Comparison of ENCODE assay signal across 18 cellular contexts in the genomic region with DNA sequence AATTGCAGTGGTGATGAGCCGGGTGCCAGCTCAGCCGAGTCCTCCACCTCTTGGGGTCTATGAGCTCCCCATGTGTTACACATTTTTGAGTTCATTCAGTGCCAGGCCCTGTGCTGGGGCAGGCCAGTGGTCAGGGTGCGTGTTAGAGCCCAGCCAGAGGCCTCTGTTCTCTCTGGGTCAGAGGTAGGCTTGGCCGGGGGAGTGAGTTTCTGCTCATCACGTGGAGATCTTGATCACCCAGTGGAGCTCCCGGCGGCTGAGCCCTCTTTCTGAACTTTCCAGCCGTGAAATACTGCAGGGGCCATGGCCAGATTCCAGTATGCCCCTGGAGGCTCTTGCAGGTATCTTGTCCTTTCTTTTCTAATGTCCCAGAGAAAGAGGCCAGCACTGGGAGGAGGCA.
DNase-seq lines count a peak whose midpoint lies in the region; ATAC-seq and TF ChIP-seq lines count a peak whose summit lies in the region.
"Had no signal": no experiment of that assay in that cellular context is flagged by ENCODE, and none has a peak within 500 bp of the region (broad histone marks: within the 10 kb centered on the region; RNA-seq: fewer than 3 reads in every experiment).

No MANE protein-coding gene starts in this region.

- no peak overlapping the region for H3K27ac ChIP-seq in HCT116 (ENCODE audit: low read depth, low read length)
- peak overlapping the region in 3 of 5 donors; percentile 32 to 78 (median 60) for H3K27ac ChIP-seq in stomach
- H3K27ac ChIP-seq: KMS-11, SJSA1 had no signal

- H3K79me2 ChIP-seq in HCT116 (ENCODE audit: insufficient read depth, low read length), result no peaks in the 10 kb centered on the region

- POLR2A ChIA-PET in Caco-2 (lab: Charles Lee) (no interaction called here), HCT116 (lab: Charles Lee) (no interaction called here)

- DNase-seq in Caco-2 (no peak), HCT116 (ENCODE audit: low read depth, low spot score) (no peak), stomach (no peak), activated gamma-delta T cell (lab: John Stamatoyannopoulos, UW) (no peak), GDM1 (lab: John Stamatoyannopoulos, UW) (no peak)
- DNase-seq: ACHN, AML-193, DMS79, NCI-H1436 treated with DMSO at 0.1 percent for 48 hours, NCI-H2029 treated with DMSO at 0.1 percent for 48 hours, NCI-H510A, NCI-H774, RPMI8226 had no signal

- H3K9ac ChIP-seq in HCT116 (ENCODE audit: low read length), result no peak overlapping the region
- H3K9ac ChIP-seq: KMS-11 had no signal

- H4K20me1 ChIP-seq in HCT116 (ENCODE audit: insufficient read depth), result no peaks in the 10 kb centered on the region

- BruUV-seq in Caco-2 (replicated peaks; lab: Mats Ljungman, UMichigan) (no TSS peak), HCT116 (replicated peaks; lab: Mats Ljungman, UMichigan) (no TSS peak)

- peaks cover 31% of the 10 kb centered on the region for H3K4me1 Mint-ChIP-seq in Caco-2 (ENCODE audit: low read depth, unreplicated experiment)
- peaks cover 39% of the 10 kb centered on the region for H3K4me1 Mint-ChIP-seq in dendritic cell treated with granulocyte-macrophage colony-stimulating factor and Interleukin-4, amounts not matched to agents 40 ng/mL and 50 ng/mL, for 4 days (ENCODE audit: low read depth)

- TF ChIP-seq POLR2A in HCT116 (IDR thresholded peaks at IDR 0.05; ENCODE audit: borderline replicate concordance, extremely low read depth, insufficient read depth, insufficient read length) (no peak), stomach (IDR thresholded peaks at IDR 0.05) (no peak)

- TF ChIP-seq CTCF in Caco-2 (IDR thresholded peaks at IDR 0.05; ENCODE audit: insufficient read depth in 1 of 2, low read depth in 1 of 2, low read length in 1 of 2, severe bottlenecking in 1 of 2, unreplicated experiment in 1 of 2) (no peak), HCT116 (IDR thresholded peaks at IDR 0.05 in 2 of 3, conservative IDR thresholded peaks at IDR 0.05 in 1 of 3; ENCODE audit: borderline replicate concordance in 1 of 3, insufficient read depth in 1 of 3, low read depth in 2 of 3, low read length in 2 of 3) (no peak), stomach (IDR thresholded peaks at IDR 0.05) (no peak)

- intact Hi-C loops in Caco-2 (cut with micrococcal nuclease; ENCODE audit: unreplicated experiment) (no loop called here), HCT116 (cut with micrococcal nuclease) (no loop called here), stomach (cut with DNase I; ENCODE audit: low total_unique reads) (no loop called here)
- intact Hi-C loops in dendritic cell treated with granulocyte-macrophage colony-stimulating factor and Interleukin-4, amounts not matched to agents 40 ng/mL and 50 ng/mL, for 4 days (cut with micrococcal nuclease), result no loop called here

- H3K4me2 ChIP-seq in HCT116 (ENCODE audit: low read length), result 0 out of 2 replicates have a peak overlapping the region, but pooled peaks have one; percentile 9
- H3K4me2 ChIP-seq: KMS-11 had no signal

- CTCF ChIA-PET in Caco-2 (lab: Charles Lee), result interaction anchor here (0.6 kb wide), 1 partner anchor 123 kb away, joined by 3 read pairs; no protein-coding TSS in a partner anchor
- CTCF ChIA-PET in HCT116 (lab: Charles Lee), result no interaction called here

- no peak overlapping the region for H3K4me3 Mint-ChIP-seq in Caco-2 (ENCODE audit: unreplicated experiment)
- H3K4me3 Mint-ChIP-seq in dendritic cell treated with granulocyte-macrophage colony-stimulating factor and Interleukin-4, amounts not matched to agents 40 ng/mL and 50 ng/mL, for 4 days, result no peak overlapping the region

- no peaks in the 10 kb centered on the region for H3K27me3 Mint-ChIP-seq in Caco-2 (ENCODE audit: insufficient read depth, unreplicated experiment)
- H3K27me3 Mint-ChIP-seq in dendritic cell treated with granulocyte-macrophage colony-stimulating factor and Interleukin-4, amounts not matched to agents 40 ng/mL and 50 ng/mL, for 4 days, result no peaks in the 10 kb centered on the region

- H3K4me3 ChIP-seq in Caco-2 (ENCODE audit: low read depth, low read length), result no peak overlapping the region
- no peak overlapping the region for H3K4me3 ChIP-seq in HCT116 (replicated peaks in 1 of 2; ENCODE audit: low read depth in 1 of 2, low read length in 2 of 2)
- no peak overlapping the region for H3K4me3 ChIP-seq in stomach
- H3K4me3 ChIP-seq: GM12878, SJSA1 had no signal

- TF ChIP-seq EP300 in stomach (IDR thresholded peaks at IDR 0.05), result no peak

- ATAC-seq in HCT116, result no peak
- ATAC-seq in GM21737 (IDR thresholded peaks at IDR 0.05; ENCODE audit: unreplicated experiment), result no peak
- ATAC-seq: GM12878 had no signal

- H3K9me2 ChIP-seq in HCT116 (ENCODE audit: insufficient read depth), result no peaks in the 10 kb centered on the region

- H2AFZ ChIP-seq in HCT116 (ENCODE audit: low read depth, low read length, poor library complexity, severe bottlenecking), result no peak overlapping the region

- H3K36me3 ChIP-seq in Caco-2 (ENCODE audit: control insufficient read depth, insufficient read depth, low read length) (no peaks in the 10 kb centered on the region), HCT116 (ENCODE audit: control insufficient read depth in 1 of 2, insufficient read depth in 2 of 2, low read length in 2 of 2) (no peaks in the 10 kb centered on the region), stomach (peaks cover 0 to 6% (median 0%) of the 10 kb centered on the region in 4 donors)
- H3K36me3 ChIP-seq: SJSA1 had no signal

- RAD21 ChIA-PET in HCT116 (lab: Charles Lee; ENCODE audit: low non-redundant PET in 1 of 2, low total read pairs in 2 of 2, uncharacterized antibody in 2 of 2, unreplicated experiment in 2 of 2), result no interaction called here

- H3K9me3 Mint-ChIP-seq in Caco-2 (ENCODE audit: unreplicated experiment), result no peaks in the 10 kb centered on the region
- no peaks in the 10 kb centered on the region for H3K9me3 Mint-ChIP-seq in dendritic cell treated with granulocyte-macrophage colony-stimulating factor and Interleukin-4, amounts not matched to agents 40 ng/mL and 50 ng/mL, for 4 days

- 68 to 82% (median 76%) methylated on average over 6 to 8 of the region's 8 CpGs for WGBS in stomach, 5 donors

- peak overlapping the region; percentile 42 for H3K27ac Mint-ChIP-seq in Caco-2 (ENCODE audit: unreplicated experiment)
- H3K27ac Mint-ChIP-seq in dendritic cell treated with granulocyte-macrophage colony-stimulating factor and Interleukin-4, amounts not matched to agents 40 ng/mL and 50 ng/mL, for 4 days, result peak overlapping the region; percentile 35

- H3K36me3 Mint-ChIP-seq in Caco-2 (ENCODE audit: insufficient read depth, unreplicated experiment), result peaks cover 28% of the 10 kb centered on the region
- peaks cover 10% of the 10 kb centered on the region for H3K36me3 Mint-ChIP-seq in dendritic cell treated with granulocyte-macrophage colony-stimulating factor and Interleukin-4, amounts not matched to agents 40 ng/mL and 50 ng/mL, for 4 days (ENCODE audit: low read depth)

- H3K9me3 ChIP-seq in Caco-2 (no peaks in the 10 kb centered on the region), HCT116 (ENCODE audit: control insufficient read depth in 1 of 2, insufficient read depth in 1 of 2, low read depth in 1 of 2, low read length in 2 of 2) (no peaks in the 10 kb centered on the region), stomach (no peaks in the 10 kb centered on the region)
- H3K9me3 ChIP-seq: SJSA1 had no signal

- H3K4me1 ChIP-seq in Caco-2 (peaks cover 36% of the 10 kb centered on the region), HCT116 (ENCODE audit: control insufficient read depth in 1 of 2, insufficient read depth in 2 of 2, low read length in 2 of 2) (peaks cover 41 to 53% of the 10 kb centered on the region in 2 experiments), stomach (peaks cover 12 to 37% (median 25%) of the 10 kb centered on the region in 4 donors)

- H3K27me3 ChIP-seq in Caco-2 (replicated peaks; ENCODE audit: control insufficient read depth, insufficient read depth, low read length), result no peaks in the 10 kb centered on the region
- no peaks in the 10 kb centered on the region for H3K27me3 ChIP-seq in HCT116 (ENCODE audit: insufficient read depth, low read length)
- H3K27me3 ChIP-seq in stomach, result no peaks in the 10 kb centered on the region
- H3K27me3 ChIP-seq: SJSA1 had no signal

- no peak for TF ChIP-seq RAD21 in HCT116 (IDR thresholded peaks at IDR 0.05; ENCODE audit: low read depth)

TF ChIP-seq in HCT116, 20 proteins besides CTCF, POLR2A, EP300 and RAD21:
- TF ChIP-seq ZFX (IDR thresholded peaks at IDR 0.05) (no peak), SRF (IDR thresholded peaks at IDR 0.05; ENCODE audit: low read depth) (no peak), ZBTB33 (IDR thresholded peaks at IDR 0.05; ENCODE audit: extremely low read depth, insufficient replicate concordance, low read length) (no peak)
- TF ChIP-seq, protein P1, sequence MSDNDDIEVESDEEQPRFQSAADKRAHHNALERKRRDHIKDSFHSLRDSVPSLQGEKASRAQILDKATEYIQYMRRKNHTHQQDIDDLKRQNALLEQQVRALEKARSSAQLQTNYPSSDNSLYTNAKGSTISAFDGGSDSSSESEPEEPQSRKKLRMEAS (IDR thresholded peaks at IDR 0.05), result no peak
